21 cellular contexts compared by ENCODE assay signal in the genomic region with DNA sequence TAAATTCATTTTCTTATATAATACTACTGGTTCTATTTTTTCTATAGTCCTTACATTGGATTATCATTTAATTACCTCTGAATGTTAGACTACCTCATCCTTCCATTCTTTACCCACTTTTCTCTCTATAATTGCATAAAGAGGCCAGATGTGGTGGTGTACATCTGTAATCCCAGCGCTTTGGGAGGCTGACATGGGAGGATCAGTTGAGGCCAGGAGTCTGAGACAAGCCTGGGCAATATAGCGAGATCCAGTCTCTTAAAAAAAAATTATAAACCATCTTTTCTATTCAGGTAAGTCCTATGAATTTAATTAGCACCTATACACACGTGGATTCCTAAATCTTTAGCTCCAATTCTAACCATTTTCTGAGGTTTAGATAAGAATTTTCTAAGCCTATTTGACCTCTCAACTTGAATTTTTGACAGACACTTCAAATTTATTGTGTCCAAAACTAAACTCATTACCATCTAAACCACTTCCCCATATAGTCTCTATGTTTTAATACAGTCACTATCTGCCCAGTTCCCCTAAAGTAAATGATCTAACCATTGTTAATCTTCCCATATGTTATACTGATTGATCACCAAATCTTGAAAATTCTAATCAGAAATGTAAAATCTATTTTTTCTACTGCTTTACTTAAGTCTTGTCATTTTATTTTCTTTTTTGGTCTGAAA.
"Had no signal": no experiment of that assay in that cellular context is flagged by ENCODE, and none has a peak within 500 bp of the region (broad histone marks: within the 10 kb centered on the region; RNA-seq: fewer than 3 reads in every experiment).

No MANE protein-coding gene starts in this region.

- ATAC-seq: activated CD8-positive, alpha-beta memory T cell treated with anti-CD3 and anti-CD28 coated beads, Interleukin-2, amount 10 ng/mL, durations not matched to agents 7 days and 5 days; activated CD8-positive, alpha-beta T cell treated with anti-CD3 and anti-CD28 coated beads for 36 hours; activated naive CD8-positive, alpha-beta T cell treated with anti-CD3 and anti-CD28 coated beads, Interleukin-2, amount 50 U/mL, for 24 hours; gastroesophageal sphincter; heart left ventricle; left ventricle myocardium superior; natural killer cell treated with Interleukin-12 subunit alpha and Interleukin-12 subunit beta and Interleukin-15 and Interleukin-18, amount 100 ng/mL, for 72 hours; right cardiac atrium had no signal

- DNase-seq: activated CD4-positive, alpha-beta T cell treated with anti-CD3 and anti-CD28 coated beads, Interleukin-2, amount 10 ng/mL, durations not matched to agents 7 days and 5 days; activated CD4-positive, CD25-positive, alpha-beta regulatory T cell treated with anti-CD3 and anti-CD28 coated beads, Interleukin-2, amount 50 U/mL, for 72 hours; activated CD8-positive, alpha-beta memory T cell treated with anti-CD3 and anti-CD28 coated beads, Interleukin-2, amount 10 ng/mL, durations not matched to agents 7 days and 5 days; activated CD8-positive, alpha-beta T cell treated with anti-CD3 and anti-CD28 coated beads for 36 hours; activated gamma-delta T cell; activated naive CD4-positive, alpha-beta T cell treated with anti-CD3 and anti-CD28 coated beads, Interleukin-2, amount 50 U/mL, for 16 hours; activated naive CD8-positive, alpha-beta T cell treated with anti-CD3 and anti-CD28 coated beads, Interleukin-2, amount 50 U/mL, for 24 hours; activated T-cell treated with anti-CD3 and anti-CD28 coated beads for 4 hours; cortex of kidney; endodermal cell; heart left ventricle; left ventricle myocardium superior; nucleus accumbens; right cardiac atrium; stimulated activated CD4-positive, alpha-beta T cell treated with anti-CD3 and anti-CD28 coated beads, Interleukin-4, amount 100 ng/mL, for 24 hours; substantia nigra; T1000; tibial artery; WERI-Rb-1 had no signal
